Comparison of ENCODE assay signal across 8 cellular contexts in the genomic region with DNA sequence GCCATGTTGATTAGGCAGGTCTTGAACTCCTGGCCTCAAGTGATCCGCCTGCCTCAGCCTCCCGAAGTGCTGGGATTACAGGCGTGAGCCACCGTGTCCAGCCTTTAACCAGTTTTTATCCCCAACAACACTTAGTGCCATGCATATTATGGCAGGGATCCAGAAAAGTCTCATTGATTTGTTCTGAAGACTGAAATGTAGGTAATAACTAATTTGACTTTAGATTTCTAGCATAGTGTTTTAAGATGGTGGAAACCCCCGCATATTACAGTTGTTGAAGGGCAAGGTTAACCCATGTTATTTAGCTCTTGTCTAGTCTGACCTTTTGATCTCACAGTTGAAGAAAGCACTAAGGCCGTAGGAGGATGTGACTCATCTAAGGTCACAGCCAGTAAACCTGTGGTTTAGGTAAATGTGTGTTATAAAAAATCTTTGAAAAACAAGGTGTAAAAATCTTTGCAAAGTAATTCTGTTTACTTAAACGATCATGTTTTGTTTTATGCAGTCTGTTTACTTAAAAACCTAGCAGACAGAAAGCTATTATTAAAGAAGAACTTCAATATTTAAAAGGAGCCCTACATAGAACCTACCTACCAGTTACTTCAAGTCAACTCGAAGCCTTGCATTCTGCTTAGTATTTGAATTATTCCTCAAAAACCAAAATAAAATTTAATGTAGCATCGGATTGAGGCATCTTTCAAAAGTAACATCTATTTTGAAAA. TPM values are rescaled to one million over a fixed set of nuclear protein-coding genes. Genes with fewer than 3 reads are reported as not detected.
DNase-seq lines count a peak whose midpoint lies in the region; ATAC-seq and TF ChIP-seq lines count a peak whose summit lies in the region.

No MANE protein-coding gene starts in this region.

- H2BK120ac ChIP-seq in trophoblast cell (ENCODE audit: insufficient read depth, low read length, poor library complexity): no peak overlapping the region

- H3K18ac ChIP-seq in trophoblast cell (ENCODE audit: low read length): no peak overlapping the region

- peaks cover 3 to 37% (median 4%) of the 10 kb centered on the region in 3 donors for H3K36me3 Mint-ChIP-seq in CD8-positive, alpha-beta memory T cell
- peaks cover 26% of the 10 kb centered on the region for H3K36me3 Mint-ChIP-seq in activated naive CD8-positive, alpha-beta T cell

- no peak for TF ChIP-seq POLR2A in gastroesophageal sphincter (IDR thresholded peaks at IDR 0.05)

- H3K79me1 ChIP-seq in trophoblast cell (ENCODE audit: low read length): no peaks in the 10 kb centered on the region

- peak overlapping the region; percentile 84 for H3K27ac ChIP-seq in CD8-positive, alpha-beta memory T cell (ENCODE audit: low read depth, low read length)
- no peak overlapping the region for H3K27ac ChIP-seq in trophoblast cell (ENCODE audit: low read depth, low read length)
- no peak overlapping the region for H3K27ac ChIP-seq in gastroesophageal sphincter

- peak overlapping the region; percentile 45 to 88 (median 64) for H3K4me3 Mint-ChIP-seq in CD8-positive, alpha-beta memory T cell
- H3K4me3 Mint-ChIP-seq in activated naive CD8-positive, alpha-beta T cell: peak overlapping the region; percentile 84

- peak in 4 of 5 donors; percentile 49 to 85 (median 80) for DNase-seq in CD8-positive, alpha-beta memory T cell
- peak; percentile 74 for DNase-seq in M059J (ENCODE audit: low read depth)
- DNase-seq in nucleus accumbens (lab: John Stamatoyannopoulos, UW): no peak
- DNase-seq in trophoblast cell: no peak
- no peak for DNase-seq in NCI-H1105 treated with DMSO at 0.1 percent for 48 hours (lab: John Stamatoyannopoulos, UW)

- no peaks in the 10 kb centered on the region for H3K36me3 ChIP-seq in CD8-positive, alpha-beta memory T cell (ENCODE audit: insufficient read depth, low read length)
- H3K36me3 ChIP-seq in trophoblast cell (ENCODE audit: control insufficient read depth in 1 of 2, insufficient read depth in 2 of 2, low read length in 2 of 2) (no peaks in the 10 kb centered on the region), gastroesophageal sphincter (no peaks in the 10 kb centered on the region)

- TF ChIP-seq EP300 in gastroesophageal sphincter (IDR thresholded peaks at IDR 0.05): no peak

- no peaks in the 10 kb centered on the region for H3K27me3 Mint-ChIP-seq in CD8-positive, alpha-beta memory T cell
- no peaks in the 10 kb centered on the region for H3K27me3 Mint-ChIP-seq in activated naive CD8-positive, alpha-beta T cell

- H3K4ac ChIP-seq in trophoblast cell (ENCODE audit: low read depth, low read length): no peak overlapping the region

- H3K9me3 ChIP-seq in CD8-positive, alpha-beta memory T cell (ENCODE audit: low read length): no peaks in the 10 kb centered on the region
- H3K9me3 ChIP-seq in trophoblast cell (ENCODE audit: insufficient read depth, low read depth, low read length): no peaks in the 10 kb centered on the region
- H3K9me3 ChIP-seq in gastroesophageal sphincter: peaks cover 0 to 5% (median 0%) of the 10 kb centered on the region in 3 donors

- WGBS in trophoblast cell (ENCODE audit: extremely low coverage, insufficient coverage, insufficient read length): no CpG with 5 or more reads among the region's 9 CpGs
- WGBS in gastroesophageal sphincter (ENCODE audit: low coverage in 1 of 2), 2 donors: 76 to 78% methylated on average over 6 to 9 of the region's 9 CpGs

- no peaks in the 10 kb centered on the region for H3K27me3 ChIP-seq in CD8-positive, alpha-beta memory T cell (ENCODE audit: insufficient read depth, low read length, poor library complexity, severe bottlenecking)
- H3K27me3 ChIP-seq in trophoblast cell (ENCODE audit: insufficient read depth, low read length): no peaks in the 10 kb centered on the region
- peaks cover 9% of the 10 kb centered on the region for H3K27me3 ChIP-seq in gastroesophageal sphincter

- no peak overlapping the region for H3K4me3 ChIP-seq in CD8-positive, alpha-beta memory T cell (ENCODE audit: low read length)
- H3K4me3 ChIP-seq in trophoblast cell (ENCODE audit: low read depth, low read length): no peak overlapping the region
- no peak overlapping the region for H3K4me3 ChIP-seq in gastroesophageal sphincter

- CTCF ChIA-PET in CD8-positive, alpha-beta memory T cell (lab: Charles Lee): interaction anchor here (1.0 to 1.5 kb wide), 5 partner anchors 13 to 188 kb away, joined by 3 to 6 read pairs (median 5); partner anchors contain the start of gene RPLP0

- H3K9me3 Mint-ChIP-seq in CD8-positive, alpha-beta memory T cell: no peaks in the 10 kb centered on the region
- H3K9me3 Mint-ChIP-seq in activated naive CD8-positive, alpha-beta T cell (ENCODE audit: low read depth): peaks cover 3% of the 10 kb centered on the region

- H3K23ac ChIP-seq in trophoblast cell (ENCODE audit: low read length): no peak overlapping the region

- H2BK12ac ChIP-seq in trophoblast cell (ENCODE audit: low read length): no peak overlapping the region

- no peak for TF ChIP-seq CTCF in gastroesophageal sphincter (IDR thresholded peaks at IDR 0.05)

- no peak overlapping the region for H3K14ac ChIP-seq in trophoblast cell (ENCODE audit: low read length)

- ATAC-seq in GM21447 (IDR thresholded peaks at IDR 0.05; ENCODE audit: unreplicated experiment) (peak; percentile 61), gastroesophageal sphincter (no peak)

- H3K79me2 ChIP-seq in trophoblast cell (ENCODE audit: control insufficient read depth, insufficient read depth, low read length, poor library complexity): no peaks in the 10 kb centered on the region

- no peak overlapping the region for H4K12ac ChIP-seq in trophoblast cell (ENCODE audit: low read depth, low read length)

- no peak overlapping the region for H2AK5ac ChIP-seq in trophoblast cell (ENCODE audit: low read length)

- H2AFZ ChIP-seq in trophoblast cell (ENCODE audit: insufficient read depth, low read length, poor library complexity): no peak overlapping the region

- POLR2A ChIA-PET in CD8-positive, alpha-beta memory T cell (lab: Charles Lee): interaction anchor here (0.5 to 5.7 kb wide), 4 partner anchors 11 to 73 kb away, joined by 3 to 53 read pairs (median 6); partner anchors contain the start of gene BICDL1

- H2BK5ac ChIP-seq in trophoblast cell (ENCODE audit: low read depth, low read length, poor library complexity): no peak overlapping the region

- H4K8ac ChIP-seq in trophoblast cell (ENCODE audit: low read depth, low read length): no peak overlapping the region

- peaks cover 70 to 85% (median 85%) of the 10 kb centered on the region in 3 donors for H3K4me1 Mint-ChIP-seq in CD8-positive, alpha-beta memory T cell
- peaks cover 86% of the 10 kb centered on the region for H3K4me1 Mint-ChIP-seq in activated naive CD8-positive, alpha-beta T cell (ENCODE audit: low read depth)

- H4K91ac ChIP-seq in trophoblast cell (ENCODE audit: low read depth, low read length): no peak overlapping the region

- no peak overlapping the region for H3K9ac ChIP-seq in trophoblast cell (ENCODE audit: low read length)

- H3K4me2 ChIP-seq in trophoblast cell (ENCODE audit: low read length): no peak overlapping the region

- peak overlapping the region; percentile 94 to 100 (median 99) for H3K27ac Mint-ChIP-seq in CD8-positive, alpha-beta memory T cell
- H3K27ac Mint-ChIP-seq in activated naive CD8-positive, alpha-beta T cell: peak overlapping the region; percentile 100

- peaks cover 67% of the 10 kb centered on the region for H3K4me1 ChIP-seq in CD8-positive, alpha-beta memory T cell (ENCODE audit: insufficient read depth, low read length)
- H3K4me1 ChIP-seq in trophoblast cell (ENCODE audit: control insufficient read depth in 1 of 2, insufficient read depth in 2 of 2, low read length in 2 of 2) (peaks cover 0 to 9% of the 10 kb centered on the region in 2 experiments), gastroesophageal sphincter (no peaks in the 10 kb centered on the region)

RNA-seq across cellular contexts. Expression of gene BICDL1, which starts 24.8 kb away (rescaled TPM):
- total RNA-seq in CD8-positive, alpha-beta memory T cell: 100 to 1,000 TPM; 106 to 109 TPM
- polyA plus RNA-seq in CD8-positive, alpha-beta memory T cell: 7.4 TPM
- total RNA-seq in M059J (2014; rRNA removed; shearing (Covaris generic)): 0.44 and 0.89 TPM in 2 replicates
- polyA plus RNA-seq in trophoblast cell (2013): 3.3 and 4.4 TPM in 2 replicates
- 10 to 100 TPM in 1 of 4 donors, 1 to 10 TPM in 1, under 1 TPM in 2; 0.47 to 13.9 (median 1.2) TPM for total RNA-seq in gastroesophageal sphincter

Comparison
In these comparisons a context has a peak if more than half of its experiments do, and no peak if none do; other contexts are left out.
1. DNase-seq: peak in CD8-positive, alpha-beta memory T cell (4 of 5) and M059J (single experiment); none in nucleus accumbens (0 of 56), trophoblast cell (0 of 2) and NCI-H1105 treated with DMSO at 0.1 percent for 48 hours (single experiment).
2. RNA of gene BICDL1, which starts 24.8 kb away (total RNA-seq): 106 to 109 TPM in CD8-positive, alpha-beta memory T cell; 0.47 to 13.9 TPM in gastroesophageal sphincter and 0.44 to 0.89 TPM in M059J; every median in the first group is over 4 times any median in the second.